22 cellular contexts compared by ENCODE assay signal in genomic region chr13:43444085-43444484, GRCh38.
DNase-seq lines count a peak whose midpoint lies in the region; ATAC-seq and TF ChIP-seq lines count a peak whose summit lies in the region.
"Had no signal": no experiment of that assay in that cellular context is flagged by ENCODE, and none has a peak within 500 bp of the region (broad histone marks: within the 10 kb centered on the region; RNA-seq: fewer than 3 reads in every experiment).

No MANE protein-coding gene starts in this region.

- no peaks in the 10 kb centered on the region for H3K79me2 ChIP-seq in GM23338 (replicated peaks; ENCODE audit: insufficient read depth)

- H3K36me3 ChIP-seq in GM23338 (ENCODE audit: insufficient read depth), result no peaks in the 10 kb centered on the region
- H3K36me3 ChIP-seq: Peyer's patch had no signal

- 0 out of 2 replicates have a peak, but pooled peaks cover 2% of the 10 kb centered on the region for H3K9me2 ChIP-seq in GM23338 (ENCODE audit: insufficient read depth)

- H4K20me1 ChIP-seq in GM23338 (replicated peaks; ENCODE audit: insufficient read depth), result no peaks in the 10 kb centered on the region

- ATAC-seq in GM23338, result no peak; the same call in 2 of the 3 replicates
- ATAC-seq: CD8-positive, alpha-beta T cell; HCT116; HepG2 had no signal

- H3K9me3 Mint-ChIP-seq in GM23338, result no peaks in the 10 kb centered on the region
- H3K9me3 Mint-ChIP-seq: CD8-positive, alpha-beta T cell had no signal

- in situ Hi-C loops in G401 (cut with HindIII; ENCODE audit: low sequenced_read_pairs), result no loop called here

- H3K4me2 ChIP-seq in GM23338, result no peak overlapping the region

- peaks cover 4% of the 10 kb centered on the region; the same call in 1 of the 2 replicates for H3K4me1 ChIP-seq in GM23338 (ENCODE audit: insufficient read depth)
- H3K4me1 ChIP-seq: Peyer's patch had no signal

- H3K27ac Mint-ChIP-seq in GM23338, result no peak overlapping the region
- H3K27ac Mint-ChIP-seq: CD8-positive, alpha-beta T cell had no signal

- H3K4me1 Mint-ChIP-seq in GM23338, result peaks cover 18% of the 10 kb centered on the region

- H3K27me3 ChIP-seq in GM23338 (ENCODE audit: insufficient read depth), result no peaks in the 10 kb centered on the region
- H3K27me3 ChIP-seq: Peyer's patch had no signal

- H3K4me3 Mint-ChIP-seq in GM23338, result no peak overlapping the region
- H3K4me3 Mint-ChIP-seq: CD8-positive, alpha-beta T cell had no signal

- no peak overlapping the region for H3K27ac ChIP-seq in GM23338 (ENCODE audit: low read depth)
- peak overlapping the region; percentile 91; the same call in 1 of the 2 replicates for H3K27ac ChIP-seq in VCaP
- H3K27ac ChIP-seq: HL-60, Peyer's patch had no signal

- peak overlapping the region; percentile 60; the same call in 1 of the 2 replicates for H2AFZ ChIP-seq in GM23338

- no peaks in the 10 kb centered on the region for H3K36me3 Mint-ChIP-seq in GM23338 (ENCODE audit: low read depth)
- H3K36me3 Mint-ChIP-seq: CD8-positive, alpha-beta T cell had no signal

- TF ChIP-seq CTCF in GM23338 (conservative IDR thresholded peaks at IDR 0.05; ENCODE audit: low read depth in 2 of 2) (no peak), VCaP (conservative IDR thresholded peaks at IDR 0.05) (no peak)

- H3K27me3 Mint-ChIP-seq in GM23338 (ENCODE audit: insufficient read depth, low read depth, poor library complexity), result peaks cover 2% of the 10 kb centered on the region

- H3F3A ChIP-seq in GM23338 (replicated peaks; ENCODE audit: low read depth), result no peaks in the 10 kb centered on the region

- H3K4me3 ChIP-seq in GM23338, result no peak overlapping the region
- H3K4me3 ChIP-seq: Peyer's patch had no signal

- DNase-seq in GM23338 (ENCODE audit: low spot score) (no peak), kidney tubule cell (ENCODE audit: low spot score) (peak; percentile 11), retina (peak; percentile 10), COR-L47 (lab: John Stamatoyannopoulos, UW) (no peak), G401 (ENCODE audit: low spot score) (no peak), Kasumi-1 (lab: John Stamatoyannopoulos, UW) (no peak), putamen (ENCODE audit: low spot score) (no peak)
- DNase-seq: C1 segment of cervical spinal cord; CD8-positive, alpha-beta T cell; GOT3; KBM-7; NCI-H1092 treated with DMSO at 0.1 percent for 48 hours; NCI-H146; NCI-H2029; NCI-H2227 treated with DMSO at 0.1 percent for 48 hours; NCI-H510A treated with DMSO at 0.1 percent for 48 hours; NCI-H748 treated with DMSO at 0.1 percent for 48 hours; Peyer's patch had no signal

TF ChIP-seq in GM23338, 12 proteins besides CTCF, POLR2A, EP300 and RAD21:
- TF ChIP-seq EZH2phosphoT487 (IDR thresholded peaks at IDR 0.05; ENCODE audit: unreplicated experiment), result no peak
- no peak for TF ChIP-seq REST (IDR thresholded peaks at IDR 0.05; ENCODE audit: unreplicated experiment)
- no peak for TF ChIP-seq CREB1 (CRISPR knock-in tag; IDR thresholded peaks at IDR 0.05; ENCODE audit: low read depth)
TF ChIP-seq in GM23338: peak in this region for 0.

Comparison
In these comparisons a context has a peak if more than half of its experiments do, and no peak if none do; other contexts are left out.
1. DNase-seq: peak in kidney tubule cell (single experiment) and retina (single experiment); none in GM23338 (single experiment), COR-L47 (single experiment), G401 (single experiment), Kasumi-1 (0 of 2) and putamen (single experiment).